Comparison of ENCODE assay signal across 9 cellular contexts in the genomic region with DNA sequence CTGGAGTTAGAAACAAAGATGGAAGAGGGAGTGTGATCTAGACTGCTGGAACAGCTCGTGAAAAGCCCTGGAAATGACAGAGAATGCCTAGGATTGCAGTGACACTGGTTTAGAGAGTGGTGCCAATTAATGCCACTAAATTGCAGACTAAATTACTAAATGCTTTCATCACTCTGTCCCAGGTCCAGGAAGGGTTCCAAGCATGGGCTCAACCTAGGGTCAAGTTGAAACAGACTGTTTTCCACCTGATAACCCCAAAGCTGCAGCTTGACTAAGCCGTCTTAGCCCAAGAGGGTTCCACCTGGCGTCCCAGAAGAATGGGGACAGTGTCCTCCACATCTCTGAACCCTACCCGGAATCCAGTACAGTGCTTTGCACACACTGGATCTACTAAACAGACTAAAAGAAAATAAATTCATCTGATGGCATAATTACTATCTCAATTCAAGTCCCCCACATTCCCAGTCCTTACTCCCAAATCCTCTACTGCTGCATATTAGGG. TPM values are rescaled to one million over a fixed set of nuclear protein-coding genes. Genes with fewer than 3 reads are reported as not detected.
DNase-seq lines count a peak whose midpoint lies in the region; ATAC-seq and TF ChIP-seq lines count a peak whose summit lies in the region.
"Had no signal": no experiment of that assay in that cellular context is flagged by ENCODE, and none has a peak within 500 bp of the region (broad histone marks: within the 10 kb centered on the region; RNA-seq: fewer than 3 reads in every experiment).

No MANE protein-coding gene starts in this region.

- H3K36me3 ChIP-seq in hepatocyte (replicated peaks; ENCODE audit: insufficient read depth, low read depth) = no peaks in the 10 kb centered on the region
- H3K36me3 ChIP-seq in brain microvascular endothelial cell (replicated peaks) = no peaks in the 10 kb centered on the region

- peaks cover 37% of the 10 kb centered on the region for H3K4me1 Mint-ChIP-seq in T-helper 17 cell

- 83% methylated on average over 4 of the region's 4 CpGs for WGBS in hepatocyte (ENCODE audit: low lambda C conversion rate, missing lambda C conversion rate)

- peaks cover 3% of the 10 kb centered on the region for H3K4me1 ChIP-seq in hepatocyte (ENCODE audit: insufficient read depth)

- H3K9me2 ChIP-seq in hepatocyte (replicated peaks; ENCODE audit: insufficient read depth) = no peaks in the 10 kb centered on the region

- peak overlapping the region; percentile 80 for H3K27ac ChIP-seq in hepatocyte
- peak overlapping the region in 16 of 21 experiments; percentile 25 to 99 (median 95) for H3K27ac ChIP-seq in skin epidermis
- H3K27ac ChIP-seq in brain microvascular endothelial cell = no peak overlapping the region

- peak overlapping the region; percentile 33; the same call in 1 of the 2 replicates for H3K4me3 ChIP-seq in GM08714 (ENCODE audit: low read length)
- H3K4me3 ChIP-seq in hepatocyte = no peak overlapping the region
- peak overlapping the region in 1 of 7 experiments; percentile 98 for H3K4me3 ChIP-seq in skin epidermis
- H3K4me3 ChIP-seq in brain microvascular endothelial cell (ENCODE audit: low read depth, low read length) = no peak overlapping the region

- H3K4me2 ChIP-seq in hepatocyte = peak overlapping the region; percentile 69

- peaks cover 25% of the 10 kb centered on the region for H4K20me1 ChIP-seq in hepatocyte (ENCODE audit: insufficient read depth, poor library complexity, severe bottlenecking)

- no peak overlapping the region for H2AFZ ChIP-seq in hepatocyte

- H3K9me3 ChIP-seq in T-helper 17 cell (ENCODE audit: control insufficient read depth, low read length, poor library complexity, severe bottlenecking) (no peaks in the 10 kb centered on the region), hepatocyte (ENCODE audit: low read depth) (no peaks in the 10 kb centered on the region)

- DNase-seq in T-helper 17 cell (no peak), hepatocyte (ENCODE audit: low spot score) (no peak), hepatic stellate cell (ENCODE audit: low spot score) (no peak), NCI-H2196 treated with DMSO at 0.1 percent for 48 hours (lab: John Stamatoyannopoulos, UW; ENCODE audit: unreplicated experiment) (no peak), brain microvascular endothelial cell (no peak)
- DNase-seq: stimulated activated CD4-positive, alpha-beta T cell treated with anti-CD3 and anti-CD28 coated beads, Interleukin-4, amount 100 ng/mL, for 24 hours had no signal

- H3K27ac Mint-ChIP-seq in T-helper 17 cell = peak overlapping the region; percentile 94

- peak overlapping the region; percentile 83 for H3K4me3 Mint-ChIP-seq in T-helper 17 cell

- no peak for ATAC-seq in T-helper 17 cell
- no peak for ATAC-seq in HG03378 (IDR thresholded peaks at IDR 0.05; ENCODE audit: unreplicated experiment)

- in situ Hi-C loops in brain microvascular endothelial cell (cut with HindIII; ENCODE audit: low pct_ligation_motif_present, low sequenced_read_pairs) = no loop called here

- TF ChIP-seq CTCF in hepatocyte (IDR thresholded peaks at IDR 0.05; ENCODE audit: poor library complexity) (no peak), brain microvascular endothelial cell (IDR thresholded peaks at IDR 0.05; ENCODE audit: low read depth, low read length, missing control alignments) (no peak)

- H3K27me3 ChIP-seq in hepatocyte (no peaks in the 10 kb centered on the region), brain microvascular endothelial cell (replicated peaks) (no peaks in the 10 kb centered on the region)

- H3K27me3 Mint-ChIP-seq in T-helper 17 cell = peaks cover 8% of the 10 kb centered on the region

- H3K36me3 Mint-ChIP-seq in T-helper 17 cell (ENCODE audit: low read depth) = no peaks in the 10 kb centered on the region

- H3K79me2 ChIP-seq in hepatocyte = peaks cover 33% of the 10 kb centered on the region

RNA-seq across cellular contexts. Expression of a gene that starts 1.1 kb away (rescaled TPM):
- 100 to 1,000 TPM; 200 to 224 TPM for total RNA-seq in T-helper 17 cell
- 21.3 and 27.6 TPM in 2 replicates for total RNA-seq in hepatocyte
- 23.8 and 25.5 TPM in 2 replicates for polyA plus RNA-seq in hepatocyte

RNA-seq across cellular contexts. Expression of a gene that starts 39.2 kb away (rescaled TPM):
- 10 to 100 TPM in 1 of 2 donors, 1 to 10 TPM in 1; 7.6 to 10.2 TPM for total RNA-seq in T-helper 17 cell
- 5.2 and 7.6 TPM in 2 replicates for total RNA-seq in hepatocyte
- 7.2 and 8.3 TPM in 2 replicates for polyA plus RNA-seq in hepatocyte

RNA-seq across cellular contexts. Expression of a gene that starts 41.3 kb away (rescaled TPM):
- 10 to 100 TPM in 1 of 2 donors, 1 to 10 TPM in 1; 7.9 to 12.6 TPM for total RNA-seq in T-helper 17 cell
- 11.1 and 12.7 TPM in 2 replicates for total RNA-seq in hepatocyte
- polyA plus RNA-seq in hepatocyte = 22.1 and 25.0 TPM in 2 replicates
